In genomic region chr19:46718157-46718933, GRCh38 we compare ENCODE assay signal across 8 cellular contexts. TPM values are rescaled to one million over a fixed set of nuclear protein-coding genes. Genes with fewer than 3 reads are reported as not detected.
DNase-seq lines count a peak whose midpoint lies in the region; ATAC-seq and TF ChIP-seq lines count a peak whose summit lies in the region.

No MANE protein-coding gene starts in this region.

- no peak for TF ChIP-seq RAD21 in liver (IDR thresholded peaks at IDR 0.05)

- H3K27ac ChIP-seq in AG04450 (ENCODE audit: low read depth, low read length) (peak overlapping the region; percentile 21), GM23338 (ENCODE audit: low read depth) (peak overlapping the region; percentile 63; the same call in 1 of the 2 replicates), RWPE2 (ENCODE audit: poor library complexity, severe bottlenecking) (peak overlapping the region; percentile 72), liver (ENCODE audit: low read depth in 1 of 2, low read length in 2 of 2) (peak overlapping the region; percentile 41 to 89)

- peaks cover 17% of the 10 kb centered on the region for H3K79me2 ChIP-seq in GM23338 (replicated peaks; ENCODE audit: insufficient read depth)

- H4K20me1 ChIP-seq in GM23338 (replicated peaks; ENCODE audit: insufficient read depth) = peaks cover 1% of the 10 kb centered on the region

- no peaks in the 10 kb centered on the region for H3K9me3 Mint-ChIP-seq in GM23338
- no peaks in the 10 kb centered on the region for H3K9me3 Mint-ChIP-seq in activated naive CD4-positive, alpha-beta T cell treated with anti-CD3 and anti-CD28 coated beads, Interleukin-2, amount 10 ng/mL, durations not matched to agents 7 days and 5 days

- H3K4me3 Mint-ChIP-seq in GM23338 = peak overlapping the region; percentile 97
- H3K4me3 Mint-ChIP-seq in activated naive CD4-positive, alpha-beta T cell treated with anti-CD3 and anti-CD28 coated beads, Interleukin-2, amount 10 ng/mL, durations not matched to agents 7 days and 5 days = peak overlapping the region; percentile 96

- H3K4me1 ChIP-seq in GM23338 (ENCODE audit: insufficient read depth) = peaks cover 20% of the 10 kb centered on the region
- H3K4me1 ChIP-seq in RWPE2 (ENCODE audit: insufficient read depth, poor library complexity, severe bottlenecking) = peaks cover 10% of the 10 kb centered on the region
- H3K4me1 ChIP-seq in liver (ENCODE audit: control insufficient read depth in 4 of 4, insufficient read depth in 4 of 4, low read length in 3 of 4) = peaks cover 0 to 27% (median 19%) of the 10 kb centered on the region in 4 donors

- POLR2A ChIA-PET in AG04450 (lab: Yijun Ruan, JAX) = no interaction called here

- CTCF ChIA-PET in AG04450 (lab: Charles Lee) = interaction anchor here (0.8 to 1.2 kb wide), 2 partner anchors 10 to 40 kb away, joined by 3 to 4 read pairs; no protein-coding TSS in a partner anchor
- CTCF ChIA-PET in activated naive CD4-positive, alpha-beta T cell treated with anti-CD3 and anti-CD28 coated beads, Interleukin-2, amount 10 ng/mL, durations not matched to agents 7 days and 5 days (lab: Charles Lee) = interaction anchor here (0.6 to 2.7 kb wide), 4 partner anchors 10 to 56 kb away, joined by 3 to 11 read pairs (median 4); no protein-coding TSS in a partner anchor

- H3K4me3 ChIP-seq in AG04450 (ENCODE audit: low read depth, low read length) (no peak overlapping the region), GM23338 (peak overlapping the region; percentile 97; the same call in 1 of the 2 replicates), RWPE2 (ENCODE audit: severe bottlenecking) (no peak overlapping the region), liver (ENCODE audit: low read depth in 1 of 3, low read length in 3 of 3) (no peak overlapping the region)

- ATAC-seq in GM23338 (no peak), RWPE2 (ENCODE audit: low read depth) (peak; percentile 15; the same call in 2 of the 3 replicates), omental fat pad (ENCODE audit: low FRiP score) (no peak)
- ATAC-seq in stimulated activated naive CD8-positive, alpha-beta T cell treated with anti-CD3 and anti-CD28 coated beads, Interleukin-15, Interleukin-2, amounts not matched to agents 100 U/mL and 50 U/mL, for 24 hours = peak; percentile 40

- H2AFZ ChIP-seq in GM23338 = no peak overlapping the region

- 0 out of 2 replicates have a peak overlapping the region, but pooled peaks have one; percentile 44 for H3K27ac Mint-ChIP-seq in GM23338
- H3K27ac Mint-ChIP-seq in activated naive CD4-positive, alpha-beta T cell treated with anti-CD3 and anti-CD28 coated beads, Interleukin-2, amount 10 ng/mL, durations not matched to agents 7 days and 5 days = peak overlapping the region; percentile 97

- H3K27me3 Mint-ChIP-seq in GM23338 (ENCODE audit: insufficient read depth, low read depth, poor library complexity) = peaks cover 21% of the 10 kb centered on the region
- no peaks in the 10 kb centered on the region for H3K27me3 Mint-ChIP-seq in activated naive CD4-positive, alpha-beta T cell treated with anti-CD3 and anti-CD28 coated beads, Interleukin-2, amount 10 ng/mL, durations not matched to agents 7 days and 5 days

- no peaks in the 10 kb centered on the region for H3K36me3 ChIP-seq in GM23338 (ENCODE audit: insufficient read depth)
- peaks cover 32% of the 10 kb centered on the region for H3K36me3 ChIP-seq in RWPE2 (ENCODE audit: low read depth)
- peaks cover 5 to 32% (median 12%) of the 10 kb centered on the region in 4 donors for H3K36me3 ChIP-seq in liver (ENCODE audit: control insufficient read depth in 4 of 4, insufficient read depth in 3 of 4, low read depth in 1 of 4, low read length in 3 of 4)

- 67% methylated on average over 17 of the region's 17 CpGs for WGBS in liver

- H3K9ac ChIP-seq in liver (ENCODE audit: low read depth in 1 of 2, low read length in 2 of 2) = no peak overlapping the region

- H3K9me3 ChIP-seq in AG04450 (ENCODE audit: control insufficient read depth, insufficient read depth, low read length) = no peaks in the 10 kb centered on the region; the same call in 1 of the 2 replicates
- H3K9me3 ChIP-seq in RWPE2 (ENCODE audit: severe bottlenecking) = no peaks in the 10 kb centered on the region
- no peaks in the 10 kb centered on the region for H3K9me3 ChIP-seq in liver (ENCODE audit: control insufficient read depth in 4 of 4, low read length in 3 of 4)

- H3K9me2 ChIP-seq in GM23338 (ENCODE audit: insufficient read depth) = no peaks in the 10 kb centered on the region

- TF ChIP-seq CTCF in AG04450 (IDR thresholded peaks at IDR 0.05; ENCODE audit: low read depth, low read length) (no peak), GM23338 (conservative IDR thresholded peaks at IDR 0.05; ENCODE audit: low read depth in 2 of 2) (no peak), RWPE2 (IDR thresholded peaks at IDR 0.05; ENCODE audit: poor library complexity, severe bottlenecking) (no peak), liver (IDR thresholded peaks at IDR 0.05; ENCODE audit: low read depth, low read length, missing input control) (no peak), omental fat pad (IDR thresholded peaks at IDR 0.05) (no peak)

- H3K4me1 Mint-ChIP-seq in GM23338 = peaks cover 29% of the 10 kb centered on the region
- peaks cover 44% of the 10 kb centered on the region for H3K4me1 Mint-ChIP-seq in activated naive CD4-positive, alpha-beta T cell treated with anti-CD3 and anti-CD28 coated beads, Interleukin-2, amount 10 ng/mL, durations not matched to agents 7 days and 5 days

- peaks cover 26% of the 10 kb centered on the region for H3K36me3 Mint-ChIP-seq in GM23338 (ENCODE audit: low read depth)
- peaks cover 56% of the 10 kb centered on the region for H3K36me3 Mint-ChIP-seq in activated naive CD4-positive, alpha-beta T cell treated with anti-CD3 and anti-CD28 coated beads, Interleukin-2, amount 10 ng/mL, durations not matched to agents 7 days and 5 days

- DNase-seq in AG04450 (ENCODE audit: low read depth, low spot score) = no peak
- peak; percentile 73 for DNase-seq in GM23338 (ENCODE audit: low spot score)
- DNase-seq in RWPE2 (ENCODE audit: low spot score) = no peak
- peak; percentile 82 for DNase-seq in activated naive CD4-positive, alpha-beta T cell treated with anti-CD3 and anti-CD28 coated beads, Interleukin-2, amount 10 ng/mL, durations not matched to agents 7 days and 5 days
- DNase-seq in stimulated activated naive CD8-positive, alpha-beta T cell treated with anti-CD3 and anti-CD28 coated beads, Interleukin-15, Interleukin-2, amounts not matched to agents 100 U/mL and 50 U/mL, for 24 hours = peak; percentile 73
- no peak for DNase-seq in omental fat pad (ENCODE audit: low spot score)
- no peak for DNase-seq in foreskin melanocyte

- peak overlapping the region; percentile 77 for H3K4me2 ChIP-seq in GM23338

- H3F3A ChIP-seq in GM23338 (replicated peaks; ENCODE audit: low read depth) = peaks cover 16% of the 10 kb centered on the region; the same call in 1 of the 2 replicates

- H3K27me3 ChIP-seq in AG04450 (ENCODE audit: control insufficient read depth, insufficient read depth, low read length) = no peaks in the 10 kb centered on the region
- no peaks in the 10 kb centered on the region for H3K27me3 ChIP-seq in GM23338 (ENCODE audit: insufficient read depth)
- no peaks in the 10 kb centered on the region for H3K27me3 ChIP-seq in RWPE2 (ENCODE audit: insufficient read depth, poor library complexity, severe bottlenecking)
- no peaks in the 10 kb centered on the region for H3K27me3 ChIP-seq in liver (ENCODE audit: control insufficient read depth in 4 of 4, insufficient read depth in 4 of 4, low read length in 3 of 4)

TF ChIP-seq in GM23338, 12 proteins besides CTCF, POLR2A, EP300 and RAD21 (continues in another document):
- TF ChIP-seq ZNF114 (CRISPR knock-in tag; IDR thresholded peaks at IDR 0.05) = no peak
- 0 out of 2 replicates have a peak, but pooled peaks have one; percentile 2 for TF ChIP-seq POLR2AphosphoS5 (IDR thresholded peaks at IDR 0.05; ENCODE audit: low read depth)

TF ChIP-seq in liver, 16 proteins besides CTCF, POLR2A, EP300 and RAD21:
- TF ChIP-seq HNF4A (conservative IDR thresholded peaks at IDR 0.05) = no peak
- no peak for TF ChIP-seq EGR1 (IDR thresholded peaks at IDR 0.05; ENCODE audit: low read depth in 2 of 2)
- no peak for TF ChIP-seq SP1 (IDR thresholded peaks at IDR 0.05)
- no peak for TF ChIP-seq GABPA (IDR thresholded peaks at IDR 0.05 in 1 of 2, conservative IDR thresholded peaks at IDR 0.05 in 1 of 2)

RNA-seq across cellular contexts. Expression of gene PRKD2, which starts 1.4 kb away (rescaled TPM):
- 6.7 and 10.3 TPM in 2 replicates for polyA plus RNA-seq in AG04450 (2011; rRNA removed)
- 15.2 and 18.8 TPM in 2 replicates for polyA minus RNA-seq in AG04450 (2011; rRNA and poly(A)+ RNA removed)
- total RNA-seq in GM23338 (2014; rRNA removed; shearing (Covaris generic)) = 66.6 and 68.0 TPM in 2 replicates
- 53.8 and 53.9 TPM in 2 replicates for polyA plus RNA-seq in GM23338 (2016; fragmentation: Nextera tagmentation; extraction: Ambion mirVana)
- 10 to 100 TPM in 1 of 2 donors, 1 to 10 TPM in 1; 8.5 to 14.4 TPM for total RNA-seq in liver
- 10 to 100 TPM in 1 of 2 donors, 1 to 10 TPM in 1; 7.3 to 10.0 TPM for polyA plus RNA-seq in liver
- total RNA-seq in omental fat pad = 10 to 100 TPM; 11.8 to 41.3 (median 19.5) TPM

RNA-seq across cellular contexts. Expression of gene FKRP, which starts 27.5 kb away (rescaled TPM):
- polyA plus RNA-seq in AG04450 (2011; rRNA removed) = 12.1 and 12.6 TPM in 2 replicates
- polyA minus RNA-seq in AG04450 (2011; rRNA and poly(A)+ RNA removed) = 6.4 and 10.8 TPM in 2 replicates
- total RNA-seq in GM23338 (2014; rRNA removed; shearing (Covaris generic)) = 25.5 and 31.9 TPM in 2 replicates
- polyA plus RNA-seq in GM23338 (2016; fragmentation: Nextera tagmentation; extraction: Ambion mirVana) = 8.9 and 11.5 TPM in 2 replicates
- total RNA-seq in liver = 10 to 100 TPM in 1 of 2 donors, 1 to 10 TPM in 1; 7.5 to 11.1 TPM
- 1 to 10 TPM; 2.5 to 8.8 TPM for polyA plus RNA-seq in liver
- 10 to 100 TPM in 3 of 4 donors, 1 to 10 TPM in 1; 9.2 to 20.5 (median 13.9) TPM for total RNA-seq in omental fat pad

RNA-seq across cellular contexts. Expression of gene STRN4, which starts 27.9 kb away (rescaled TPM):
- polyA plus RNA-seq in AG04450 (2011; rRNA removed) = 48.1 and 59.3 TPM in 2 replicates
- polyA minus RNA-seq in AG04450 (2011; rRNA and poly(A)+ RNA removed) = 41.8 and 59.4 TPM in 2 replicates
- 131 and 140 TPM in 2 replicates for total RNA-seq in GM23338 (2014; rRNA removed; shearing (Covaris generic))
- polyA plus RNA-seq in GM23338 (2016; fragmentation: Nextera tagmentation; extraction: Ambion mirVana) = 58.0 and 62.1 TPM in 2 replicates
- 10 to 100 TPM; 29.4 to 29.9 TPM for total RNA-seq in liver
- polyA plus RNA-seq in liver = 10 to 100 TPM in 1 of 2 donors, 1 to 10 TPM in 1; 9.5 to 20.2 TPM
- total RNA-seq in omental fat pad = 10 to 100 TPM; 33.6 to 92.3 (median 64.7) TPM

RNA-seq across cellular contexts. Expression of gene DACT3, which starts 57.4 kb away (rescaled TPM):
- polyA plus RNA-seq in AG04450 (2011; rRNA removed) (6.1 and 6.9 TPM in 2 replicates), GM23338 (2016; fragmentation: Nextera tagmentation; extraction: Ambion mirVana) (0.75 and 0.78 TPM in 2 replicates), liver (1 to 10 TPM in 1 of 2 donors, under 1 TPM in 1; 0.32 to 1.4 TPM)
- 4.2 and 5.1 TPM in 2 replicates for polyA minus RNA-seq in AG04450 (2011; rRNA and poly(A)+ RNA removed)
- 1.2 and 2.6 TPM in 2 replicates for total RNA-seq in GM23338 (2014; rRNA removed; shearing (Covaris generic))
- total RNA-seq in liver (1 to 10 TPM; 1.0 to 1.1 TPM), omental fat pad (under 1 TPM; 0.31 to 0.79 (median 0.52) TPM)

Comparison
In these comparisons a context has a peak if more than half of its experiments do, and no peak if none do; other contexts are left out.
1. DNase-seq: peak in GM23338 (single experiment), activated naive CD4-positive, alpha-beta T cell treated with anti-CD3 and anti-CD28 coated beads, Interleukin-2, amount 10 ng/mL, durations not matched to agents 7 days and 5 days (single experiment) and stimulated activated naive CD8-positive, alpha-beta T cell treated with anti-CD3 and anti-CD28 coated beads, Interleukin-15, Interleukin-2, amounts not matched to agents 100 U/mL and 50 U/mL, for 24 hours (single experiment); none in AG04450 (single experiment), RWPE2 (single experiment), omental fat pad (single experiment) and foreskin melanocyte (single experiment).
2. H3K27ac ChIP-seq: peak in every context shown above with its lines; median percentile 72 in RWPE2; 65 in liver; 63 in GM23338; 21 in AG04450.
3. ATAC-seq: peak in RWPE2 (single experiment) and stimulated activated naive CD8-positive, alpha-beta T cell treated with anti-CD3 and anti-CD28 coated beads, Interleukin-15, Interleukin-2, amounts not matched to agents 100 U/mL and 50 U/mL, for 24 hours (single experiment); none in GM23338 (single experiment) and omental fat pad (single experiment).